ENCODE assay signal across 1 cellular context in the genomic region with DNA sequence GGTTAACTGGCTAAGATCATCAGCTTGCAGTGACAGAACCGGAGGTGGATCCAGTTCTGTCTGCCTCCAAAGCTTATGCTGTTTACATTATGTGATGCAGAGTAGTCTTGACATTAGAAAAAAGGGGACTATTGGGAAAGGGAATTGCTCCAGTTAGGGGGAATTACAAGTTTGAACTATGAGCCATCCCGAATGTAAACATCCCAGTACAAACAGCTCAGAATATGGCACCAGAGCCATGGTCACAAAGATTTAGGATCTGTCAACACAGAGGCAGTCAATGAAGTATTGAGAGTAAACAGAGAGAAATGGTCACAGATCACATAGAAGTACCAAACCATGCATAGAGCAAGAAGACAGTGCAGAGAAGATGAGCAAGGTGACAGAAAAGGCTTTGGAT.
A peak's percentile ranks its signal among the peaks of the same experiment; 100 is the strongest.
TF ChIP-seq lines count a peak whose summit lies in the region.

No MANE protein-coding gene starts in this region.

TF ChIP-seq in HepG2, 621 proteins besides CTCF, POLR2A, EP300 and RAD21 (continues in another document):
- no peak for TF ChIP-seq MTA3 (CRISPR knock-in tag; IDR thresholded peaks at IDR 0.05)
- TF ChIP-seq, protein P1, sequence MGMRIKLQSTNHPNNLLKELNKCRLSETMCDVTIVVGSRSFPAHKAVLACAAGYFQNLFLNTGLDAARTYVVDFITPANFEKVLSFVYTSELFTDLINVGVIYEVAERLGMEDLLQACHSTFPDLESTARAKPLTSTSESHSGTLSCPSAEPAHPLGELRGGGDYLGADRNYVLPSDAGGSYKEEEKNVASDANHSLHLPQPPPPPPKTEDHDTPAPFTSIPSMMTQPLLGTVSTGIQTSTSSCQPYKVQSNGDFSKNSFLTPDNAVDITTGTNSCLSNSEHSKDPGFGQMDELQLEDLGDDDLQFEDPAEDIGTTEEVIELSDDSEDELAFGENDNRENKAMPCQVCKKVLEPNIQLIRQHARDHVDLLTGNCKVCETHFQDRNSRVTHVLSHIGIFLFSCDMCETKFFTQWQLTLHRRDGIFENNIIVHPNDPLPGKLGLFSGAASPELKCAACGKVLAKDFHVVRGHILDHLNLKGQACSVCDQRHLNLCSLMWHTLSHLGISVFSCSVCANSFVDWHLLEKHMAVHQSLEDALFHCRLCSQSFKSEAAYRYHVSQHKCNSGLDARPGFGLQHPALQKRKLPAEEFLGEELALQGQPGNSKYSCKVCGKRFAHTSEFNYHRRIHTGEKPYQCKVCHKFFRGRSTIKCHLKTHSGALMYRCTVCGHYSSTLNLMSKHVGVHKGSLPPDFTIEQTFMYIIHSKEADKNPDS (CRISPR knock-in tag; IDR thresholded peaks at IDR 0.05) = no peak
- no peak for TF ChIP-seq ZFP82 (CRISPR knock-in tag; IDR thresholded peaks at IDR 0.05; ENCODE audit: borderline replicate concordance)
- TF ChIP-seq ZNF768 (CRISPR knock-in tag; IDR thresholded peaks at IDR 0.05) = no peak
- TF ChIP-seq ZNF850 (CRISPR knock-in tag; conservative IDR thresholded peaks at IDR 0.05) = no peak
- TF ChIP-seq, protein P2, sequence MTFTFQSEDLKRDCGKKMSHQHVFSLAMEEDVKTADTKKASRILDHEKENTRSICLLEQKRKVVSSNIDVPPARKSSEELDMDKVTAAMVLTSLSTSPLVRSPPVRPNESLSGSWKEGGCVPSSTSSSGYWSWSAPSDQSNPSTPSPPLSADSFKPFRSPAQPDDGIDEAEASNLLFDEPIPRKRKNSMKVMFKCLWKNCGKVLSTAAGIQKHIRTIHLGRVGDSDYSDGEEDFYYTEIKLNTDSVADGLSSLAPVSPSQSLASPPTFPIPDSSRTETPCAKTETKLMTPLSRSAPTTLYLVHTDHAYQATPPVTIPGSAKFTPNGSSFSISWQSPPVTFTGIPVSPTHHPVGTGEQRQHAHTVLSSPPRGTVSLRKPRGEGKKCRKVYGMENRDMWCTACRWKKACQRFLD (CRISPR knock-in tag; IDR thresholded peaks at IDR 0.05; ENCODE audit: borderline replicate concordance) = no peak
- TF ChIP-seq SUZ12 (IDR thresholded peaks at IDR 0.05; ENCODE audit: low read depth, low read length) = no peak
- TF ChIP-seq, protein P3, sequence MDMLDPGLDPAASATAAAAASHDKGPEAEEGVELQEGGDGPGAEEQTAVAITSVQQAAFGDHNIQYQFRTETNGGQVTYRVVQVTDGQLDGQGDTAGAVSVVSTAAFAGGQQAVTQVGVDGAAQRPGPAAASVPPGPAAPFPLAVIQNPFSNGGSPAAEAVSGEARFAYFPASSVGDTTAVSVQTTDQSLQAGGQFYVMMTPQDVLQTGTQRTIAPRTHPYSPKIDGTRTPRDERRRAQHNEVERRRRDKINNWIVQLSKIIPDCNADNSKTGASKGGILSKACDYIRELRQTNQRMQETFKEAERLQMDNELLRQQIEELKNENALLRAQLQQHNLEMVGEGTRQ (IDR thresholded peaks at IDR 0.05; ENCODE audit: low read depth, low read length) = no peak
- TF ChIP-seq, protein P3 (CRISPR knock-in tag; IDR thresholded peaks at IDR 0.05; ENCODE audit: borderline replicate concordance) = no peak
- peak; percentile 91 for TF ChIP-seq KAT8 (CRISPR knock-in tag; IDR thresholded peaks at IDR 0.05)
- TF ChIP-seq, protein P4, sequence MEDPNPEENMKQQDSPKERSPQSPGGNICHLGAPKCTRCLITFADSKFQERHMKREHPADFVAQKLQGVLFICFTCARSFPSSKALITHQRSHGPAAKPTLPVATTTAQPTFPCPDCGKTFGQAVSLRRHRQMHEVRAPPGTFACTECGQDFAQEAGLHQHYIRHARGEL (CRISPR knock-in tag; IDR thresholded peaks at IDR 0.05) = no peak
- TF ChIP-seq ZNF773 (CRISPR knock-in tag; IDR thresholded peaks at IDR 0.05; ENCODE audit: borderline replicate concordance) = no peak
- TF ChIP-seq TRIM24 (CRISPR knock-in tag; IDR thresholded peaks at IDR 0.05) = no peak
- no peak for TF ChIP-seq SP140L (CRISPR knock-in tag; IDR thresholded peaks at IDR 0.05; ENCODE audit: borderline replicate concordance)
- TF ChIP-seq ZNF720 (CRISPR knock-in tag; IDR thresholded peaks at IDR 0.05) = no peak
- no peak for TF ChIP-seq RBM39 (IDR thresholded peaks at IDR 0.05; ENCODE audit: low read depth, low read length, poor library complexity, severe bottlenecking)
- peak; percentile 72 for TF ChIP-seq GATAD1 (CRISPR knock-in tag; IDR thresholded peaks at IDR 0.05)
- TF ChIP-seq, protein P5, sequence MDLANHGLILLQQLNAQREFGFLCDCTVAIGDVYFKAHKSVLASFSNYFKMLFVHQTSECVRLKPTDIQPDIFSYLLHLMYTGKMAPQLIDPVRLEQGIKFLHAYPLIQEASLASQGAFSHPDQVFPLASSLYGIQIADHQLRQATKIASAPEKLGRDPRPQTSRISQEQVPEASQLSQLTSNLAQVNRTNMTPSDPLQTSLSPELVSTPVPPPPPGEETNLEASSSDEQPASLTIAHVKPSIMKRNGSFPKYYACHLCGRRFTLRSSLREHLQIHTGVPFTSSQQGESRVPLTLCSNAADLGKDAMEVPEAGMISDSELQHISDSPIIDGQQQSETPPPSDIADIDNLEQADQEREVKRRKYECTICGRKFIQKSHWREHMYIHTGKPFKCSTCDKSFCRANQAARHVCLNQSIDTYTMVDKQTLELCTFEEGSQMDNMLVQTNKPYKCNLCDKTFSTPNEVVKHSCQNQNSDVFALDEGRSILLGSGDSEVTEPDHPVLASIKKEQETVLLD (CRISPR knock-in tag; IDR thresholded peaks at IDR 0.05; ENCODE audit: low read depth) = no peak
- TF ChIP-seq, protein P6, sequence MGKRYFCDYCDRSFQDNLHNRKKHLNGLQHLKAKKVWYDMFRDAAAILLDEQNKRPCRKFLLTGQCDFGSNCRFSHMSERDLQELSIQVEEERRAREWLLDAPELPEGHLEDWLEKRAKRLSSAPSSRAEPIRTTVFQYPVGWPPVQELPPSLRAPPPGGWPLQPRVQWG (CRISPR knock-in tag; IDR thresholded peaks at IDR 0.05; ENCODE audit: borderline replicate concordance, low read depth) = no peak
- TF ChIP-seq NCOA1 (CRISPR knock-in tag; IDR thresholded peaks at IDR 0.05) = no peak
- TF ChIP-seq PLRG1 (conservative IDR thresholded peaks at IDR 0.05) = no peak
- TF ChIP-seq, protein P7, sequence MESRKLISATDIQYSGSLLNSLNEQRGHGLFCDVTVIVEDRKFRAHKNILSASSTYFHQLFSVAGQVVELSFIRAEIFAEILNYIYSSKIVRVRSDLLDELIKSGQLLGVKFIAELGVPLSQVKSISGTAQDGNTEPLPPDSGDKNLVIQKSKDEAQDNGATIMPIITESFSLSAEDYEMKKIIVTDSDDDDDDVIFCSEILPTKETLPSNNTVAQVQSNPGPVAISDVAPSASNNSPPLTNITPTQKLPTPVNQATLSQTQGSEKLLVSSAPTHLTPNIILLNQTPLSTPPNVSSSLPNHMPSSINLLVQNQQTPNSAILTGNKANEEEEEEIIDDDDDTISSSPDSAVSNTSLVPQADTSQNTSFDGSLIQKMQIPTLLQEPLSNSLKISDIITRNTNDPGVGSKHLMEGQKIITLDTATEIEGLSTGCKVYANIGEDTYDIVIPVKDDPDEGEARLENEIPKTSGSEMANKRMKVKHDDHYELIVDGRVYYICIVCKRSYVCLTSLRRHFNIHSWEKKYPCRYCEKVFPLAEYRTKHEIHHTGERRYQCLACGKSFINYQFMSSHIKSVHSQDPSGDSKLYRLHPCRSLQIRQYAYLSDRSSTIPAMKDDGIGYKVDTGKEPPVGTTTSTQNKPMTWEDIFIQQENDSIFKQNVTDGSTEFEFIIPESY (CRISPR knock-in tag; IDR thresholded peaks at IDR 0.05) = peak; percentile 53; the same call in 1 of the 2 replicates
- TF ChIP-seq ZNF776 (CRISPR knock-in tag; IDR thresholded peaks at IDR 0.05) = no peak
- TF ChIP-seq KLF6 (CRISPR knock-in tag; IDR thresholded peaks at IDR 0.05) = peak; percentile 62; the same call in 1 of the 2 replicates
- TF ChIP-seq IKZF4 (CRISPR knock-in tag; IDR thresholded peaks at IDR 0.05; ENCODE audit: borderline replicate concordance, low read depth, not compliant biosample characterization) = no peak
- TF ChIP-seq ZNF703 (CRISPR knock-in tag; IDR thresholded peaks at IDR 0.05; ENCODE audit: borderline replicate concordance) = peak; percentile 98
- TF ChIP-seq, protein P8, sequence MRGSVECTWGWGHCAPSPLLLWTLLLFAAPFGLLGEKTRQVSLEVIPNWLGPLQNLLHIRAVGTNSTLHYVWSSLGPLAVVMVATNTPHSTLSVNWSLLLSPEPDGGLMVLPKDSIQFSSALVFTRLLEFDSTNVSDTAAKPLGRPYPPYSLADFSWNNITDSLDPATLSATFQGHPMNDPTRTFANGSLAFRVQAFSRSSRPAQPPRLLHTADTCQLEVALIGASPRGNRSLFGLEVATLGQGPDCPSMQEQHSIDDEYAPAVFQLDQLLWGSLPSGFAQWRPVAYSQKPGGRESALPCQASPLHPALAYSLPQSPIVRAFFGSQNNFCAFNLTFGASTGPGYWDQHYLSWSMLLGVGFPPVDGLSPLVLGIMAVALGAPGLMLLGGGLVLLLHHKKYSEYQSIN (CRISPR knock-in tag; IDR thresholded peaks at IDR 0.05; ENCODE audit: borderline replicate concordance) = no peak
- TF ChIP-seq TAF1 (CRISPR knock-in tag; IDR thresholded peaks at IDR 0.05) = no peak
- TF ChIP-seq ZNF75D (CRISPR knock-in tag; IDR thresholded peaks at IDR 0.05; ENCODE audit: borderline replicate concordance) = no peak
- TF ChIP-seq, protein P9, sequence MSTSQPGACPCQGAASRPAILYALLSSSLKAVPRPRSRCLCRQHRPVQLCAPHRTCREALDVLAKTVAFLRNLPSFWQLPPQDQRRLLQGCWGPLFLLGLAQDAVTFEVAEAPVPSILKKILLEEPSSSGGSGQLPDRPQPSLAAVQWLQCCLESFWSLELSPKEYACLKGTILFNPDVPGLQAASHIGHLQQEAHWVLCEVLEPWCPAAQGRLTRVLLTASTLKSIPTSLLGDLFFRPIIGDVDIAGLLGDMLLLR (CRISPR knock-in tag; IDR thresholded peaks at IDR 0.05) = no peak
- peak; percentile 88; the same call in 1 of the 2 replicates for TF ChIP-seq ZMAT3 (CRISPR knock-in tag; conservative IDR thresholded peaks at IDR 0.05)
- TF ChIP-seq, protein P10, sequence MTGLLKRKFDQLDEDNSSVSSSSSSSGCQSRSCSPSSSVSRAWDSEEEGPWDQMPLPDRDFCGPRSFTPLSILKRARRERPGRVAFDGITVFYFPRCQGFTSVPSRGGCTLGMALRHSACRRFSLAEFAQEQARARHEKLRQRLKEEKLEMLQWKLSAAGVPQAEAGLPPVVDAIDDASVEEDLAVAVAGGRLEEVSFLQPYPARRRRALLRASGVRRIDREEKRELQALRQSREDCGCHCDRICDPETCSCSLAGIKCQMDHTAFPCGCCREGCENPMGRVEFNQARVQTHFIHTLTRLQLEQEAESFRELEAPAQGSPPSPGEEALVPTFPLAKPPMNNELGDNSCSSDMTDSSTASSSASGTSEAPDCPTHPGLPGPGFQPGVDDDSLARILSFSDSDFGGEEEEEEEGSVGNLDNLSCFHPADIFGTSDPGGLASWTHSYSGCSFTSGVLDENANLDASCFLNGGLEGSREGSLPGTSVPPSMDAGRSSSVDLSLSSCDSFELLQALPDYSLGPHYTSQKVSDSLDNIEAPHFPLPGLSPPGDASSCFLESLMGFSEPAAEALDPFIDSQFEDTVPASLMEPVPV (CRISPR knock-in tag; IDR thresholded peaks at IDR 0.05) = no peak
- no peak for TF ChIP-seq GZF1 (CRISPR knock-in tag; IDR thresholded peaks at IDR 0.05)
- TF ChIP-seq, protein P11, sequence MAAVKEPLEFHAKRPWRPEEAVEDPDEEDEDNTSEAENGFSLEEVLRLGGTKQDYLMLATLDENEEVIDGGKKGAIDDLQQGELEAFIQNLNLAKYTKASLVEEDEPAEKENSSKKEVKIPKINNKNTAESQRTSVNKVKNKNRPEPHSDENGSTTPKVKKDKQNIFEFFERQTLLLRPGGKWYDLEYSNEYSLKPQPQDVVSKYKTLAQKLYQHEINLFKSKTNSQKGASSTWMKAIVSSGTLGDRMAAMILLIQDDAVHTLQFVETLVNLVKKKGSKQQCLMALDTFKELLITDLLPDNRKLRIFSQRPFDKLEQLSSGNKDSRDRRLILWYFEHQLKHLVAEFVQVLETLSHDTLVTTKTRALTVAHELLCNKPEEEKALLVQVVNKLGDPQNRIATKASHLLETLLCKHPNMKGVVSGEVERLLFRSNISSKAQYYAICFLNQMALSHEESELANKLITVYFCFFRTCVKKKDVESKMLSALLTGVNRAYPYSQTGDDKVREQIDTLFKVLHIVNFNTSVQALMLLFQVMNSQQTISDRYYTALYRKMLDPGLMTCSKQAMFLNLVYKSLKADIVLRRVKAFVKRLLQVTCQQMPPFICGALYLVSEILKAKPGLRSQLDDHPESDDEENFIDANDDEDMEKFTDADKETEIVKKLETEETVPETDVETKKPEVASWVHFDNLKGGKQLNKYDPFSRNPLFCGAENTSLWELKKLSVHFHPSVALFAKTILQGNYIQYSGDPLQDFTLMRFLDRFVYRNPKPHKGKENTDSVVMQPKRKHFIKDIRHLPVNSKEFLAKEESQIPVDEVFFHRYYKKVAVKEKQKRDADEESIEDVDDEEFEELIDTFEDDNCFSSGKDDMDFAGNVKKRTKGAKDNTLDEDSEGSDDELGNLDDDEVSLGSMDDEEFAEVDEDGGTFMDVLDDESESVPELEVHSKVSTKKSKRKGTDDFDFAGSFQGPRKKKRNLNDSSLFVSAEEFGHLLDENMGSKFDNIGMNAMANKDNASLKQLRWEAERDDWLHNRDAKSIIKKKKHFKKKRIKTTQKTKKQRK (IDR thresholded peaks at IDR 0.05; ENCODE audit: low read length) = no peak
- TF ChIP-seq SNAI1 (CRISPR knock-in tag; IDR thresholded peaks at IDR 0.05; ENCODE audit: borderline replicate concordance) = no peak
- no peak for TF ChIP-seq GTF2F1 (IDR thresholded peaks at IDR 0.05; ENCODE audit: low read length)
- 0 out of 2 replicates have a peak, but pooled peaks have one; percentile 48 for TF ChIP-seq CC2D1A (CRISPR knock-in tag; IDR thresholded peaks at IDR 0.05)
- TF ChIP-seq IRF2 (CRISPR knock-in tag; IDR thresholded peaks at IDR 0.05) = peak; percentile 87
- no peak for TF ChIP-seq DNMT1 (CRISPR knock-in tag; IDR thresholded peaks at IDR 0.05)
- TF ChIP-seq ZNF101 (CRISPR knock-in tag; IDR thresholded peaks at IDR 0.05; ENCODE audit: borderline replicate concordance, low read depth) = no peak
- TF ChIP-seq, protein P12, sequence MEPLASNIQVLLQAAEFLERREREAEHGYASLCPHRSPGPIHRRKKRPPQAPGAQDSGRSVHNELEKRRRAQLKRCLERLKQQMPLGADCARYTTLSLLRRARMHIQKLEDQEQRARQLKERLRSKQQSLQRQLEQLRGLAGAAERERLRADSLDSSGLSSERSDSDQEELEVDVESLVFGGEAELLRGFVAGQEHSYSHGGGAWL (CRISPR knock-in tag; IDR thresholded peaks at IDR 0.05) = no peak
- peak; percentile 93 for TF ChIP-seq SKI (IDR thresholded peaks at IDR 0.05; ENCODE audit: partially characterized antibody)
- peak; percentile 75 for TF ChIP-seq ZEB1 (IDR thresholded peaks at IDR 0.05; ENCODE audit: insufficient replicate concordance, low read depth)
- TF ChIP-seq, protein P13, sequence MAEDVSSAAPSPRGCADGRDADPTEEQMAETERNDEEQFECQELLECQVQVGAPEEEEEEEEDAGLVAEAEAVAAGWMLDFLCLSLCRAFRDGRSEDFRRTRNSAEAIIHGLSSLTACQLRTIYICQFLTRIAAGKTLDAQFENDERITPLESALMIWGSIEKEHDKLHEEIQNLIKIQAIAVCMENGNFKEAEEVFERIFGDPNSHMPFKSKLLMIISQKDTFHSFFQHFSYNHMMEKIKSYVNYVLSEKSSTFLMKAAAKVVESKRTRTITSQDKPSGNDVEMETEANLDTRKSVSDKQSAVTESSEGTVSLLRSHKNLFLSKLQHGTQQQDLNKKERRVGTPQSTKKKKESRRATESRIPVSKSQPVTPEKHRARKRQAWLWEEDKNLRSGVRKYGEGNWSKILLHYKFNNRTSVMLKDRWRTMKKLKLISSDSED (CRISPR knock-in tag; IDR thresholded peaks at IDR 0.05) = no peak
- TF ChIP-seq AHR (CRISPR knock-in tag; IDR thresholded peaks at IDR 0.05) = no peak
